ENCODE assay signal across 8 cellular contexts in genomic region chr11:78030429-78031325, GRCh38. TPM values are rescaled to one million over a fixed set of nuclear protein-coding genes. Genes with fewer than 3 reads are reported as not detected.
A peak's percentile ranks its signal among the peaks of the same experiment; 100 is the strongest.
DNase-seq lines count a peak whose midpoint lies in the region; ATAC-seq and TF ChIP-seq lines count a peak whose summit lies in the region.

No MANE protein-coding gene starts in this region.

- DNase-seq in DMS153 (lab: John Stamatoyannopoulos, UW) (peak; percentile 98), NCI-H2171 treated with DMSO at 0.1 percent for 48 hours (lab: John Stamatoyannopoulos, UW) (peak; percentile 100), caudate nucleus (lab: John Stamatoyannopoulos, UW) (peak; percentile 25 to 95 (median 89)), posterior vena cava (ENCODE audit: low spot score) (no peak), esophagus squamous epithelium (lab: John Stamatoyannopoulos, UW) (no peak)
- no peak for DNase-seq in activated T-cell treated with anti-CD3 and anti-CD28 coated beads, Interleukin-2, amount 50 U/mL, for 48 hours

- H3K9me3 ChIP-seq in mesodermal cell (ENCODE audit: control insufficient read depth, low read length): no peaks in the 10 kb centered on the region
- H3K9me3 ChIP-seq in esophagus squamous epithelium: no peaks in the 10 kb centered on the region

- H3K27me3 ChIP-seq in esophagus squamous epithelium: no peaks in the 10 kb centered on the region

- WGBS in mesodermal cell (ENCODE audit: insufficient coverage in 2 of 2), 2 experiments: 71 to 100% methylated on average over 1 to 5 of the region's 7 CpGs
- 33 to 39% methylated on average over 3 to 5 of the region's 7 CpGs for WGBS in esophagus squamous epithelium, 2 donors

- H3K27ac ChIP-seq in caudate nucleus (ENCODE audit: low read depth, low read length) (peak overlapping the region; percentile 78), mesodermal cell (ENCODE audit: low read depth, low read length, severe bottlenecking) (peak overlapping the region; percentile 23), esophagus squamous epithelium (no peak overlapping the region)

- no peak for TF ChIP-seq POLR2A in esophagus squamous epithelium (IDR thresholded peaks at IDR 0.05)

- intact Hi-C loops in posterior vena cava (cut with DNase I) (no loop called here), esophagus squamous epithelium (cut with DNase I) (no loop called here)

- no peak for ATAC-seq in HG03159 (IDR thresholded peaks at IDR 0.05; ENCODE audit: unreplicated experiment)

- H3K4me3 ChIP-seq in mesodermal cell (ENCODE audit: extremely low read depth, insufficient read depth, low read length, poor library complexity, severe bottlenecking) (no peak overlapping the region), esophagus squamous epithelium (no peak overlapping the region)

- TF ChIP-seq CTCF in esophagus squamous epithelium (IDR thresholded peaks at IDR 0.05): no peak

- H3K36me3 ChIP-seq in mesodermal cell (ENCODE audit: control insufficient read depth, insufficient read depth, low read length) (no peaks in the 10 kb centered on the region), esophagus squamous epithelium (no peaks in the 10 kb centered on the region)

- H3K4me1 ChIP-seq in mesodermal cell (ENCODE audit: control insufficient read depth, insufficient read depth, low read length, poor library complexity, severe bottlenecking): peaks cover 7% of the 10 kb centered on the region
- H3K4me1 ChIP-seq in esophagus squamous epithelium: peaks cover 0 to 29% (median 6%) of the 10 kb centered on the region in 3 donors

RNA-seq across cellular contexts. Expression of gene KCTD14, which starts 7.6 kb away (rescaled TPM):
- polyA plus RNA-seq in mesodermal cell (2013, experiment 1 of 2): 2.8 TPM
- 2.0 TPM for polyA plus RNA-seq in mesodermal cell (2013, experiment 2 of 2)
- under 1 TPM; 0.38 to 0.51 TPM for total RNA-seq in posterior vena cava
- 1 to 10 TPM in 2 of 4 donors, under 1 TPM in 2; 0.49 to 7.7 (median 1.00) TPM for total RNA-seq in esophagus squamous epithelium

RNA-seq across cellular contexts. Expression of gene THRSP, which starts 33.0 kb away (rescaled TPM):
- polyA plus RNA-seq in mesodermal cell (2013, experiment 1 of 2): not detected
- polyA plus RNA-seq in mesodermal cell (2013, experiment 2 of 2): not detected
- not detected for total RNA-seq in posterior vena cava
- total RNA-seq in esophagus squamous epithelium: not detected

RNA-seq across cellular contexts. Expression of gene INTS4, which starts 36.2 kb away (rescaled TPM):
- 37.2 TPM for polyA plus RNA-seq in mesodermal cell (2013, experiment 1 of 2)
- polyA plus RNA-seq in mesodermal cell (2013, experiment 2 of 2): 35.6 TPM
- total RNA-seq in posterior vena cava (10 to 100 TPM; 20.7 to 22.0 TPM), esophagus squamous epithelium (10 to 100 TPM; 12.8 to 21.9 (median 17.9) TPM)

RNA-seq across cellular contexts. Expression of gene NDUFC2, which starts 49.0 kb away (rescaled TPM):
- polyA plus RNA-seq in mesodermal cell (2013, experiment 1 of 2): 198 TPM
- 194 TPM for polyA plus RNA-seq in mesodermal cell (2013, experiment 2 of 2)
- 100 to 1,000 TPM; 133 to 148 TPM for total RNA-seq in posterior vena cava
- 10 to 100 TPM; 67.8 to 86.3 (median 76.0) TPM for total RNA-seq in esophagus squamous epithelium

Comparison
In these comparisons a context has a peak if more than half of its experiments do, and no peak if none do; other contexts are left out.
1. DNase-seq: peak in DMS153 (single experiment), NCI-H2171 treated with DMSO at 0.1 percent for 48 hours (single experiment) and caudate nucleus (61 of 61); none in activated T-cell treated with anti-CD3 and anti-CD28 coated beads, Interleukin-2, amount 50 U/mL, for 48 hours (0 of 2), posterior vena cava (single experiment) and esophagus squamous epithelium (single experiment).
2. H3K27ac ChIP-seq: peak in caudate nucleus (single experiment) and mesodermal cell (single experiment); none in esophagus squamous epithelium (0 of 4).